ENCODE assay signal across 8 cellular contexts in the genomic region with DNA sequence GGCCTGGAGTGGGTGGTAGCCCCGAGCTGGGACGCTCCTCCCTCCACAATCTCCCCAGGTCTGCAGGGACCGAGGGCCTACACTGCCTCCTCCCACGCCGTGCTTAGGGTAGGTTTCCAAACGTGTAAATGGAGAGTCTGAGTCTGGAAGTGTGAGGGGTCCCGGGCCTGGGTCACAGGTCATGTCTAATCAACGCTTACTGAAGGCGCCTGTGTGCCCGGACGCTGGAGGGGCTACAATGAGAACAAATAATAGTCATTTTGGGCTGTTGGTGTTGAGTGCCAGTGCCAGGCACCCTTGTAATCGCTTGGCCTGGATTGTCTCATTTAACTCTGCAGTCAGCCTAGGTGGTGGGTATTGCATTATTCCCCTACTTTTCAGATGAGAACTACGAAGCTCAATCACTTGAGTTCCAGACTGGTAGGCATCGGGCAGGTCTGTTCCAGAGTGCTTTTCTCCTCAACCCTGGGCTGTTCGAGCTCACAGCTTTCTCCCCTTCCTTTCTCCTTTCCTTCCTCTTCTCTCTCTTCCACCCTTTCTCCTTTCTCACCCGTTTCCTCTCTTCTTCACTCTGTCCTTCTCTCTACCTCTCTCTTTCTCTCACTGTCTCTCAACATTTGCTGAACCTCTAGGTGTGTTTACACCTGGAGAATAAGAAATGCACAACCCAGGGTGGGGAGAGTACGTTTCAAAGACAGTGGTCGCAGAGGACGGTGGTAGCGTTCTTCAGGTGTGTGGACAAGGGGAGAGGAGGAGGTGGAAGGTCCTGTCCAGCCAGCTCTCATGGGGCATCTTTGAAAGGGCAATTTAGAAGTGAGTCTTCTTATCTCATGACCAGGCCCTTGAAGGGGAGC. TPM values are rescaled to one million over a fixed set of nuclear protein-coding genes. Genes with fewer than 3 reads are reported as not detected.
DNase-seq lines count a peak whose midpoint lies in the region; ATAC-seq, FAIRE-seq and TF ChIP-seq lines count a peak whose summit lies in the region.

No MANE protein-coding gene starts in this region.

- intact Hi-C loops in Right ventricle myocardium inferior (cut with DNase I): no loop called here
- intact Hi-C loops in uterus (cut with DNase I; ENCODE audit: low total_unique reads): no loop called here

- peak overlapping the region; percentile 91 for H3K9ac ChIP-seq in HUES64 (ENCODE audit: low read depth, low read length)

- H3K27ac ChIP-seq in right atrium auricular region (peak overlapping the region; percentile 92 to 95), HUES64 (ENCODE audit: low read depth, low read length) (no peak overlapping the region), uterus (peak overlapping the region; percentile 85 to 93)

- TF ChIP-seq POLR2A in uterus (IDR thresholded peaks at IDR 0.05): no peak

- H3K36me3 ChIP-seq in right atrium auricular region (peaks cover 6% of the 10 kb centered on the region), HUES64 (ENCODE audit: insufficient read depth, low read length) (peaks cover 13% of the 10 kb centered on the region), bronchial epithelial cell (ENCODE audit: control insufficient read depth, insufficient read depth, low read length) (peaks cover 6% of the 10 kb centered on the region), uterus (no peaks in the 10 kb centered on the region)

- H3K4me3 ChIP-seq in right atrium auricular region (peak overlapping the region; percentile 69 to 89), HUES64 (ENCODE audit: low read length) (peak overlapping the region; percentile 81), bronchial epithelial cell (ENCODE audit: low read depth, low read length) (peak overlapping the region; percentile 83), mononuclear cell (ENCODE audit: low read length) (peak overlapping the region; percentile 74), uterus (peak overlapping the region; percentile 78 to 89)

- ATAC-seq in Right ventricle myocardium inferior (no peak), esophagus mucosa (no peak)

- H3K4me1 ChIP-seq in right atrium auricular region (peaks cover 0 to 38% of the 10 kb centered on the region in 2 donors), HUES64 (ENCODE audit: insufficient read depth, low read length) (0 out of 2 replicates have a peak, but pooled peaks cover 4% of the 10 kb centered on the region), mononuclear cell (ENCODE audit: insufficient read depth, low read length) (peaks cover 68% of the 10 kb centered on the region), uterus (peaks cover 5 to 18% of the 10 kb centered on the region in 2 donors)

- 52% methylated on average over 20 of the region's 20 CpGs for WGBS in HUES64

- FAIRE-seq in bronchial epithelial cell (lab: Jason Lieb, UNC): no peak

- DNase-seq in right atrium auricular region (ENCODE audit: low spot score): no peak
- no peak for DNase-seq in Right ventricle myocardium inferior (ENCODE audit: missing footprints)
- DNase-seq in bronchial epithelial cell (ENCODE audit: low read depth): peak; percentile 44
- DNase-seq in uterus: no peak
- DNase-seq in SW480 (ENCODE audit: low spot score): no peak

- no peaks in the 10 kb centered on the region for H3K27me3 ChIP-seq in right atrium auricular region
- no peaks in the 10 kb centered on the region for H3K27me3 ChIP-seq in HUES64 (ENCODE audit: insufficient read depth, low read length)
- H3K27me3 ChIP-seq in bronchial epithelial cell (ENCODE audit: control insufficient read depth, insufficient read depth, low read length): no peaks in the 10 kb centered on the region
- no peaks in the 10 kb centered on the region for H3K27me3 ChIP-seq in mononuclear cell (ENCODE audit: insufficient read depth, low read length)
- no peaks in the 10 kb centered on the region for H3K27me3 ChIP-seq in uterus

- H3K9me3 ChIP-seq in right atrium auricular region: no peaks in the 10 kb centered on the region
- no peaks in the 10 kb centered on the region for H3K9me3 ChIP-seq in HUES64 (ENCODE audit: insufficient read depth, low read depth, low read length)
- H3K9me3 ChIP-seq in mononuclear cell (ENCODE audit: low read depth, low read length): no peaks in the 10 kb centered on the region
- no peaks in the 10 kb centered on the region for H3K9me3 ChIP-seq in uterus

- TF ChIP-seq CTCF in right atrium auricular region (IDR thresholded peaks at IDR 0.05) (no peak), bronchial epithelial cell (IDR thresholded peaks at IDR 0.05; ENCODE audit: insufficient read depth, low read length, severe bottlenecking) (no peak), uterus (IDR thresholded peaks at IDR 0.05) (no peak)

RNA-seq across cellular contexts. Expression of gene SLC66A1, which starts 0.9 kb away (rescaled TPM):
- total RNA-seq in right atrium auricular region (1 to 10 TPM; 6.8 to 9.7 TPM), Right ventricle myocardium inferior (7.0 TPM), bronchial epithelial cell (23.9 and 26.6 TPM in 2 replicates), mononuclear cell (2.5 TPM), uterus (10 to 100 TPM in 2 of 4 donors, 1 to 10 TPM in 1, under 1 TPM in 1; 0.88 to 18.1 (median 8.2) TPM), esophagus mucosa (6.9 TPM)
- 16.4 TPM for polyA plus RNA-seq in HUES64 (2013, experiment 1 of 2)
- polyA plus RNA-seq in HUES64 (2013, experiment 2 of 2): 14.8 TPM

RNA-seq across cellular contexts. Expression of gene AKR7A2, which starts 1.1 kb away (rescaled TPM):
- 10 to 100 TPM; 51.1 to 69.3 TPM for total RNA-seq in right atrium auricular region
- 45.2 TPM for total RNA-seq in Right ventricle myocardium inferior
- 31.5 TPM for polyA plus RNA-seq in HUES64 (2013, experiment 1 of 2)
- polyA plus RNA-seq in HUES64 (2013, experiment 2 of 2): 36.6 TPM
- 45.2 and 54.8 TPM in 2 replicates for total RNA-seq in bronchial epithelial cell
- total RNA-seq in mononuclear cell: 17.8 TPM
- 100 to 1,000 TPM in 1 of 4 donors, 10 to 100 TPM in 2, 1 to 10 TPM in 1; 5.6 to 108 (median 33.6) TPM for total RNA-seq in uterus
- total RNA-seq in esophagus mucosa: 50.2 TPM

RNA-seq across cellular contexts. Expression of gene AKR7A3, which starts 24.4 kb away (rescaled TPM):
- total RNA-seq in right atrium auricular region (under 1 TPM in 1 of 2 donors, not detected in 1; 0.20 TPM), Right ventricle myocardium inferior (not detected), bronchial epithelial cell (0.26 TPM in 2 replicates), mononuclear cell (0.73 TPM), uterus (1 to 10 TPM in 2 of 4 donors, not detected in 2; 1.2 to 4.3 TPM), esophagus mucosa (0.88 TPM)
- 0.15 TPM for polyA plus RNA-seq in HUES64 (2013, experiment 1 of 2)
- 0.25 TPM for polyA plus RNA-seq in HUES64 (2013, experiment 2 of 2)
